In the genomic region with DNA sequence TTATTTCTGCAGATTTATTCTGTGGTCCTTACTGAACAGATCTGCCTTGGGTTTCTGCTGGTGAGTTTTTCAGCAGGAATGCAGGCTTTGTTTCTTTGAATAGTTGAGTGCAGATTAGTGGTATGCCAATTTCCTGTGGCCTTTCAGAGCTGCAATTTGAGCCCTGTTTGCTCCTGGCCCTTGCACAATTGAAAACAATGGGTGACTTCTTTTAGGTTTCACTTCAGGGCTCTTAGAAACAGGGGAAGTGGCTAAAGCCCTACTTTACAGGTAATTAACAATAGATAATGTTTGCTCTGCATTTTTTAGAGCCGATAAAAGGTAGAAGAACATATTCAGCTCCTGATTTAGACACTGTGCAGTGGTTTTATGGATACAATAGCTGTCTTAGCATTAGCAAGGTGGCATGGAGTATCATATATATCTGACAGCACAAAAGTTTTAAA, we compare ENCODE assay signal across 8 cellular contexts. TPM values are rescaled to one million over a fixed set of nuclear protein-coding genes. Genes with fewer than 3 reads are reported as not detected.
DNase-seq lines count a peak whose midpoint lies in the region; ATAC-seq, FAIRE-seq and TF ChIP-seq lines count a peak whose summit lies in the region.

No MANE protein-coding gene starts in this region.

- peak overlapping the region; percentile 30 for H2AFZ ChIP-seq in GM12878 (ENCODE audit: control insufficient read depth, low read depth, low read length)

- no peak for TF ChIP-seq RAD21 in GM12878 (IDR thresholded peaks at IDR 0.05; ENCODE audit: insufficient read depth, low read depth, low read length)

- in situ Hi-C loops in GM12878 (cut with MboI), result no loop called here

- H3K27me3 ChIP-seq in GM12878 (replicated peaks in 1 of 2; ENCODE audit: control insufficient read depth in 2 of 2, insufficient read depth in 2 of 2, low read length in 1 of 2), result no peaks in the 10 kb centered on the region

- H3K9ac ChIP-seq in GM12878 (ENCODE audit: control insufficient read depth, insufficient read depth, low read length), result no peak overlapping the region

- FAIRE-seq in GM12878 (lab: Jason Lieb, UNC), result peak; percentile 78

- RAD21 ChIA-PET in GM12878 (lab: Charles Lee; ENCODE audit: unreplicated experiment), result interaction anchor here (0.8 to 1.5 kb wide), 4 partner anchors 19 to 169 kb away, joined by 3 to 16 read pairs (median 7); no protein-coding TSS in a partner anchor

- H3K36me3 ChIP-seq in GM12878 (ENCODE audit: control insufficient read depth in 2 of 2, insufficient read depth in 2 of 2, low read length in 1 of 2), result no peaks in the 10 kb centered on the region

- no peak; a peak in 1 of 4 replicates for TF ChIP-seq EP300 in GM12878 (IDR thresholded peaks at IDR 0.05; ENCODE audit: borderline replicate concordance in 1 of 2, control insufficient read depth in 1 of 2, low read depth in 2 of 2, low read length in 2 of 2)

- no peak overlapping the region for H3K4me3 ChIP-seq in GM12878

- H3K79me2 ChIP-seq in GM12878 (ENCODE audit: control insufficient read depth, insufficient read depth, low read length), result no peaks in the 10 kb centered on the region

- 0% methylated on average over 1 of the region's 1 CpG for WGBS in GM12878 (ENCODE audit: insufficient coverage, insufficient replicate concordance, low lambda C conversion rate, missing lambda C conversion rate)

- H3K27ac ChIP-seq in GM12878 (ENCODE audit: control insufficient read depth, insufficient read depth), result no peak overlapping the region

- TF ChIP-seq CTCF in GM12878 (IDR thresholded peaks at IDR 0.05 in 2 of 3, conservative IDR thresholded peaks at IDR 0.05 in 1 of 3; ENCODE audit: control insufficient read depth in 2 of 3, extremely low read depth in 1 of 3, insufficient read depth in 1 of 3, low read depth in 3 of 3, low read length in 3 of 3), result no peak

- peak; percentile 91 for DNase-seq in COLO829 (ENCODE audit: low spot score)
- peak; percentile 94 for DNase-seq in NCI-H748 (lab: John Stamatoyannopoulos, UW; ENCODE audit: unreplicated experiment)
- DNase-seq in GM12878 (ENCODE audit: low read depth, low spot score), result no peak
- no peak for DNase-seq in left colon
- DNase-seq in head of caudate nucleus, result no peak
- no peak for DNase-seq in activated CD4-positive, CD25-positive, alpha-beta regulatory T cell (lab: John Stamatoyannopoulos, UW)

- no TSS peak for BruUV-seq in GM12878 (replicated peaks; lab: Mats Ljungman, UMichigan)

- ATAC-seq in GM19463 (IDR thresholded peaks at IDR 0.05; ENCODE audit: unreplicated experiment) (peak; percentile 75), HG03469 (IDR thresholded peaks at IDR 0.05; ENCODE audit: unreplicated experiment) (peak; percentile 79), GM12878 (peak; percentile 93), left colon (peak; percentile 63)

- intact Hi-C loops in GM12878 (cut with micrococcal nuclease; ENCODE audit: unreplicated experiment), result no loop called here
- intact Hi-C loops in left colon (cut with DNase I, micrococcal nuclease), result no loop called here
- intact Hi-C loops in head of caudate nucleus (cut with DNase I), result no loop called here

- CTCF ChIA-PET in GM12878 (lab: Yijun Ruan, JAX), result interaction anchor here (0.6 to 2.1 kb wide), 11 partner anchors 9 to 242 kb away, joined by 3 to 12 read pairs (median 3); partner anchors contain the start of gene SPRY1

- H3K9me3 ChIP-seq in GM12878 (replicated peaks; ENCODE audit: control insufficient read depth, insufficient read depth, low read length), result no peaks in the 10 kb centered on the region; the same call in 2 of the 3 replicates

- H3K4me1 ChIP-seq in GM12878 (ENCODE audit: control insufficient read depth, insufficient read depth, low read length), result peaks cover 9% of the 10 kb centered on the region; the same call in 1 of the 2 replicates

- H4K20me1 ChIP-seq in GM12878 (ENCODE audit: control insufficient read depth, insufficient read depth), result no peaks in the 10 kb centered on the region

- POLR2A ChIA-PET in GM12878 (lab: Charles Lee), result interaction anchor here (0.5 to 1.3 kb wide), 6 partner anchors 12 to 116 kb away, joined by 3 to 6 read pairs (median 3); no protein-coding TSS in a partner anchor

- peak overlapping the region; percentile 53 for H3K4me2 ChIP-seq in GM12878 (ENCODE audit: control insufficient read depth, insufficient read depth)

- SMC1A ChIA-PET in GM12878 (lab: Charles Lee; ENCODE audit: uncharacterized antibody, unreplicated experiment), result interaction anchor here (0.9 to 2.3 kb wide), 11 partner anchors 10 to 250 kb away, joined by 3 to 18 read pairs (median 7); no protein-coding TSS in a partner anchor

- no peak for TF ChIP-seq POLR2A in GM12878 (IDR thresholded peaks at IDR 0.05; ENCODE audit: low read depth, low read length)

TF ChIP-seq in GM12878, 131 proteins besides CTCF, POLR2A, EP300 and RAD21 (continues in another document):
- TF ChIP-seq, protein P1, sequence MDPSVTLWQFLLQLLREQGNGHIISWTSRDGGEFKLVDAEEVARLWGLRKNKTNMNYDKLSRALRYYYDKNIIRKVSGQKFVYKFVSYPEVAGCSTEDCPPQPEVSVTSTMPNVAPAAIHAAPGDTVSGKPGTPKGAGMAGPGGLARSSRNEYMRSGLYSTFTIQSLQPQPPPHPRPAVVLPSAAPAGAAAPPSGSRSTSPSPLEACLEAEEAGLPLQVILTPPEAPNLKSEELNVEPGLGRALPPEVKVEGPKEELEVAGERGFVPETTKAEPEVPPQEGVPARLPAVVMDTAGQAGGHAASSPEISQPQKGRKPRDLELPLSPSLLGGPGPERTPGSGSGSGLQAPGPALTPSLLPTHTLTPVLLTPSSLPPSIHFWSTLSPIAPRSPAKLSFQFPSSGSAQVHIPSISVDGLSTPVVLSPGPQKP (IDR thresholded peaks at IDR 0.05; ENCODE audit: low read depth, low read length), result no peak
- TF ChIP-seq STAT3 (IDR thresholded peaks at IDR 0.05; ENCODE audit: low read depth, low read length) (no peak), NFYA (IDR thresholded peaks at IDR 0.05; ENCODE audit: borderline replicate concordance, low read depth, low read length) (no peak)
- TF ChIP-seq, protein P2, sequence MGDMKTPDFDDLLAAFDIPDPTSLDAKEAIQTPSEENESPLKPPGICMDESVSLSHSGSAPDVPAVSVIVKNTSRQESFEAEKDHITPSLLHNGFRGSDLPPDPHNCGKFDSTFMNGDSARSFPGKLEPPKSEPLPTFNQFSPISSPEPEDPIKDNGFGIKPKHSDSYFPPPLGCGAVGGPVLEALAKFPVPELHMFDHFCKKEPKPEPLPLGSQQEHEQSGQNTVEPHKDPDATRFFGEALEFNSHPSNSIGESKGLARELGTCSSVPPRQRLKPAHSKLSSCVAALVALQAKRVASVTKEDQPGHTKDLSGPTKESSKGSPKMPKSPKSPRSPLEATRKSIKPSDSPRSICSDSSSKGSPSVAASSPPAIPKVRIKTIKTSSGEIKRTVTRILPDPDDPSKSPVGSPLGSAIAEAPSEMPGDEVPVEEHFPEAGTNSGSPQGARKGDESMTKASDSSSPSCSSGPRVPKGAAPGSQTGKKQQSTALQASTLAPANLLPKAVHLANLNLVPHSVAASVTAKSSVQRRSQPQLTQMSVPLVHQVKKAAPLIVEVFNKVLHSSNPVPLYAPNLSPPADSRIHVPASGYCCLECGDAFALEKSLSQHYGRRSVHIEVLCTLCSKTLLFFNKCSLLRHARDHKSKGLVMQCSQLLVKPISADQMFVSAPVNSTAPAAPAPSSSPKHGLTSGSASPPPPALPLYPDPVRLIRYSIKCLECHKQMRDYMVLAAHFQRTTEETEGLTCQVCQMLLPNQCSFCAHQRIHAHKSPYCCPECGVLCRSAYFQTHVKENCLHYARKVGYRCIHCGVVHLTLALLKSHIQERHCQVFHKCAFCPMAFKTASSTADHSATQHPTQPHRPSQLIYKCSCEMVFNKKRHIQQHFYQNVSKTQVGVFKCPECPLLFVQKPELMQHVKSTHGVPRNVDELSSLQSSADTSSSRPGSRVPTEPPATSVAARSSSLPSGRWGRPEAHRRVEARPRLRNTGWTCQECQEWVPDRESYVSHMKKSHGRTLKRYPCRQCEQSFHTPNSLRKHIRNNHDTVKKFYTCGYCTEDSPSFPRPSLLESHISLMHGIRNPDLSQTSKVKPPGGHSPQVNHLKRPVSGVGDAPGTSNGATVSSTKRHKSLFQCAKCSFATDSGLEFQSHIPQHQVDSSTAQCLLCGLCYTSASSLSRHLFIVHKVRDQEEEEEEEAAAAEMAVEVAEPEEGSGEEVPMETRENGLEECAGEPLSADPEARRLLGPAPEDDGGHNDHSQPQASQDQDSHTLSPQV (IDR thresholded peaks at IDR 0.05), result no peak
- TF ChIP-seq, protein P3, sequence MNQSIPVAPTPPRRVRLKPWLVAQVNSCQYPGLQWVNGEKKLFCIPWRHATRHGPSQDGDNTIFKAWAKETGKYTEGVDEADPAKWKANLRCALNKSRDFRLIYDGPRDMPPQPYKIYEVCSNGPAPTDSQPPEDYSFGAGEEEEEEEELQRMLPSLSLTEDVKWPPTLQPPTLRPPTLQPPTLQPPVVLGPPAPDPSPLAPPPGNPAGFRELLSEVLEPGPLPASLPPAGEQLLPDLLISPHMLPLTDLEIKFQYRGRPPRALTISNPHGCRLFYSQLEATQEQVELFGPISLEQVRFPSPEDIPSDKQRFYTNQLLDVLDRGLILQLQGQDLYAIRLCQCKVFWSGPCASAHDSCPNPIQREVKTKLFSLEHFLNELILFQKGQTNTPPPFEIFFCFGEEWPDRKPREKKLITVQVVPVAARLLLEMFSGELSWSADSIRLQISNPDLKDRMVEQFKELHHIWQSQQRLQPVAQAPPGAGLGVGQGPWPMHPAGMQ (IDR thresholded peaks at IDR 0.05; ENCODE audit: borderline replicate concordance), result no peak

RNA-seq across cellular contexts. Expression of gene SPRY1, which starts 21.9 kb away (rescaled TPM):
- total RNA-seq in GM12878 (2013; cell fraction: nucleolus; rRNA removed), result 4.5 and 4.8 TPM in 2 replicates
- total RNA-seq in GM12878 (2014; rRNA removed) (0.11 and 0.40 TPM in 2 replicates), GM12878 (2014; rRNA removed; fragmentation: Illumina TruSeq; extraction: Trizol) (0.27 and 0.28 TPM in 2 replicates), GM12878 (2021) (0.56 and 0.67 TPM in 2 replicates), left colon (10 to 100 TPM; 27.2 to 29.0 TPM)
- not detected for polyA plus RNA-seq in GM12878 (2011; ENCODE audit: low read depth)
- polyA plus RNA-seq in GM12878 (2011; rRNA removed) (5.5 and 5.7 TPM in 2 replicates), GM12878 (2014; fragmentation: Illumina TruSeq; extraction: Trizol) (0.06 and 0.15 TPM in 2 replicates), GM12878 (2014; fragmentation: Nextera tagmentation; extraction: Ambion mirVana) (under 1 TPM in 1 of 2 experiments, not detected in 1; 0.05 TPM), GM12878 (2014; rRNA removed) (0.12 and 0.75 TPM in 2 replicates), GM12878 (2016; fragmentation: Nextera tagmentation; extraction: Ambion mirVana) (under 1 TPM in 1 of 2 experiments, not detected in 1; 0.20 TPM)
- 3.4 and 4.8 TPM in 2 replicates for polyA plus RNA-seq in GM12878 (2011; cell fraction: cytosol; rRNA removed)
- polyA plus RNA-seq in GM12878 (2011; cell fraction: nucleus; rRNA removed), result 6.4 and 6.6 TPM in 2 replicates
- 0.46 and 0.76 TPM in 2 replicates for polyA plus RNA-seq in GM12878 (2012)
- 5.6 and 6.9 TPM in 2 replicates for polyA minus RNA-seq in GM12878 (2011; rRNA and poly(A)+ RNA removed)
- 1.4 and 4.1 TPM in 2 replicates for polyA minus RNA-seq in GM12878 (2011; cell fraction: cytosol; rRNA and poly(A)+ RNA removed)
- polyA minus RNA-seq in GM12878 (2011; cell fraction: nucleus; rRNA and poly(A)+ RNA removed), result 8.9 and 10.3 TPM in 2 replicates

Comparison
In these comparisons a context has a peak if more than half of its experiments do, and no peak if none do; other contexts are left out.
1. DNase-seq: peak in COLO829 (single experiment) and NCI-H748 (single experiment); none in GM12878 (single experiment), left colon (0 of 2), head of caudate nucleus (0 of 42) and activated CD4-positive, CD25-positive, alpha-beta regulatory T cell (0 of 4).
2. RNA of gene SPRY1, which starts 21.9 kb away (total RNA-seq): 27.2 to 29.0 TPM in left colon; 0.11 to 4.8 TPM in GM12878; every median in the first group is over 4 times any median in the second.
3. Peak in every context shown above with its lines, with median percentiles within 50 percentile points of each other: ATAC-seq.